1 cellular context compared by ENCODE assay signal in the genomic region with DNA sequence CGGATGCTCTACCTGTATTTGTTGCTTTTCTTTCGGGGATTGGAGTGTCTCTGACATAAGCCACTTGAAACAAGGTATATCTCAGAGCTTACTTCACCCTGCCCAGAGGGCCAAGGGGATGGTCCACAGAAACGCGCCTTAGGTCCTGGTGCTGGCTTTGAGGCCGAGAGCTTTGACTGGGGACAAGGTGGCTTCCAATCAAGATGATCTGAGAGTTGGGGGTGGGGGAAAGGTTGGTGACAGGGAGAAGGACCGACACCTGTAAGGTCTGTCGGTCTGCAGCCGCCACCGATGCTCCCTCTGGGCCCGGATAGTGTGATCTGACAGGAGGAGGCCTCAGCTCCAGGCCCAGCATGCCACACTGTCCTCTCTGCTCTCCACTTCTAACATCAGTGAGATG.
TF ChIP-seq lines count a peak whose summit lies in the region.

No MANE protein-coding gene starts in this region.

TF ChIP-seq in GM12878, 131 proteins besides CTCF, POLR2A, EP300 and RAD21:
- TF ChIP-seq KLF5 (IDR thresholded peaks at IDR 0.05; ENCODE audit: partially characterized antibody) (no peak), E2F4 (IDR thresholded peaks at IDR 0.05; ENCODE audit: low read depth, low read length) (no peak), SIX5 (IDR thresholded peaks at IDR 0.05; ENCODE audit: low read depth, low read length, severe bottlenecking) (no peak), KAT2A (conservative IDR thresholded peaks at IDR 0.05; ENCODE audit: control insufficient read depth, low read depth, low read length) (no peak), FOXK2 (IDR thresholded peaks at IDR 0.05) (no peak), SIN3A (IDR thresholded peaks at IDR 0.05; ENCODE audit: low read depth, low read length) (no peak), HDGF (IDR thresholded peaks at IDR 0.05) (no peak), MYC (IDR thresholded peaks at IDR 0.05; ENCODE audit: insufficient read depth, insufficient read length, insufficient replicate concordance, low read length, severe bottlenecking) (no peak)
